ENCODE assay signal across 14 cellular contexts in the genomic region with DNA sequence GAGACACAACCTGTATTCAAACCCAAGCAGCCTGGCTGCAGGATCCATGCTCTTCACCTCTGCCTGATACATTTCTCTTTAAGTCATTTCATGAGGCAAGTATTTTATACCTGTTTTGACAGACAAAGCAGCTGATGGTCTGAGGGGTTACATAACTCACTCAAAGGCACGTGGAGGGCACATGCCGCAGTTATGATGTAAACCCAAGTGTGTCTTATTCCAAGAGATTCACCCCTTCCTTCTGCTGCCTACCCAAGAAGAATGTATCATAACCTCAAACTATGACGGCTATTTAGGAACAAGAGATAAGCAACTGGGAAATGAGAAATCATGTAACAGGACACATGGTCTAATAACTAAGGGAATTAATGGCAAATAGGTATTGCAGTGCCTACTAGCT.
A peak's percentile ranks its signal among the peaks of the same experiment; 100 is the strongest.
DNase-seq lines count a peak whose midpoint lies in the region; ATAC-seq and TF ChIP-seq lines count a peak whose summit lies in the region.
"Had no signal": no experiment of that assay in that cellular context is flagged by ENCODE, and none has a peak within 500 bp of the region (broad histone marks: within the 10 kb centered on the region; RNA-seq: fewer than 3 reads in every experiment).

No MANE protein-coding gene starts in this region.

- no peak overlapping the region for H3K14ac ChIP-seq in IMR-90 (replicated peaks; ENCODE audit: low read depth, low read length)

- no peak overlapping the region for H3K9ac ChIP-seq in IMR-90 (ENCODE audit: low read depth, low read length)

- H2BK15ac ChIP-seq in IMR-90 (ENCODE audit: low read depth, low read length): no peak overlapping the region

- H4K8ac ChIP-seq in IMR-90 (ENCODE audit: low read depth in 2 of 2, low read length in 2 of 2): no peak overlapping the region

- H4K91ac ChIP-seq in IMR-90 (ENCODE audit: insufficient read depth, low read depth, low read length): no peak overlapping the region

- H3K4me1 ChIP-seq in IMR-90 (ENCODE audit: control insufficient read depth, insufficient read depth, low read length): no peaks in the 10 kb centered on the region
- H3K4me1 ChIP-seq: BE2C had no signal

- no peak for TF ChIP-seq POLR2A in IMR-90 (IDR thresholded peaks at IDR 0.05; ENCODE audit: low read depth, low read length)

- intact Hi-C loops in IMR-90 (cut with micrococcal nuclease): no loop called here
- intact Hi-C loops in activated CD8-positive, alpha-beta T cell treated with anti-CD3 and anti-CD28 coated beads for 36 hours (cut with micrococcal nuclease): no loop called here

- no CpG with 5 or more reads among the region's 3 CpGs for WGBS in IMR-90 (ENCODE audit: extremely low coverage in 2 of 2, insufficient read length in 1 of 2), 2 experiments

- H3K27me3 Mint-ChIP-seq in activated CD8-positive, alpha-beta T cell treated with anti-CD3 and anti-CD28 coated beads for 36 hours: no peaks in the 10 kb centered on the region
- peaks cover 0 to 9% of the 10 kb centered on the region in 2 donors for H3K27me3 Mint-ChIP-seq in T-cell

- H3K18ac ChIP-seq in IMR-90 (ENCODE audit: low read depth, low read length): no peak overlapping the region

- H3K27ac Mint-ChIP-seq in activated CD8-positive, alpha-beta T cell treated with anti-CD3 and anti-CD28 coated beads for 36 hours: no peak overlapping the region
- no peak overlapping the region for H3K27ac Mint-ChIP-seq in T-cell
- H3K27ac Mint-ChIP-seq: CD4-positive, alpha-beta memory T cell had no signal

- H3K27me3 ChIP-seq in IMR-90 (ENCODE audit: control insufficient read depth, insufficient read depth, low read length): no peaks in the 10 kb centered on the region
- no peaks in the 10 kb centered on the region for H3K27me3 ChIP-seq in brain microvascular endothelial cell (replicated peaks)
- H3K27me3 ChIP-seq: BE2C had no signal

- no peak overlapping the region for H2BK5ac ChIP-seq in IMR-90 (ENCODE audit: low read depth, low read length, poor library complexity, severe bottlenecking)

- no peak overlapping the region for H3K4me2 ChIP-seq in IMR-90 (ENCODE audit: low read depth, low read length)

- POLR2A ChIA-PET in IMR-90 (lab: Charles Lee; ENCODE audit: unreplicated experiment) (no interaction called here), T-cell (lab: Charles Lee) (no interaction called here)
- POLR2A ChIA-PET in activated CD8-positive, alpha-beta T cell treated with anti-CD3 and anti-CD28 coated beads for 36 hours (lab: Charles Lee): no interaction called here

- no peak overlapping the region for H2BK20ac ChIP-seq in IMR-90 (ENCODE audit: low read depth, low read length)

- no peaks in the 10 kb centered on the region for H3K36me3 Mint-ChIP-seq in activated CD8-positive, alpha-beta T cell treated with anti-CD3 and anti-CD28 coated beads for 36 hours (ENCODE audit: low read depth)
- no peaks in the 10 kb centered on the region for H3K36me3 Mint-ChIP-seq in T-cell
- H3K36me3 Mint-ChIP-seq: CD4-positive, alpha-beta memory T cell had no signal

- CTCF ChIA-PET in IMR-90 (lab: Yijun Ruan, JAX) (no interaction called here), T-cell (lab: Charles Lee) (no interaction called here)
- CTCF ChIA-PET in activated CD8-positive, alpha-beta T cell treated with anti-CD3 and anti-CD28 coated beads for 36 hours (lab: Charles Lee): no interaction called here

- ATAC-seq in IMR-90 (ENCODE audit: low read depth) (no peak), T-cell (replicated peaks in 1 of 4) (no peak), HG03521 (IDR thresholded peaks at IDR 0.05; ENCODE audit: unreplicated experiment) (no peak)
- no peak for ATAC-seq in activated CD8-positive, alpha-beta T cell treated with anti-CD3 and anti-CD28 coated beads for 36 hours

- H3K9me3 Mint-ChIP-seq in activated CD8-positive, alpha-beta T cell treated with anti-CD3 and anti-CD28 coated beads for 36 hours: no peaks in the 10 kb centered on the region
- peaks cover 0 to 8% (median 0%) of the 10 kb centered on the region in 3 donors for H3K9me3 Mint-ChIP-seq in T-cell

- H3K36me3 ChIP-seq in IMR-90 (ENCODE audit: control insufficient read depth, insufficient read depth, low read length): no peaks in the 10 kb centered on the region
- no peaks in the 10 kb centered on the region for H3K36me3 ChIP-seq in brain microvascular endothelial cell (replicated peaks)
- H3K36me3 ChIP-seq: BE2C had no signal

- no peaks in the 10 kb centered on the region for H3K79me1 ChIP-seq in IMR-90 (ENCODE audit: low read depth in 1 of 2, low read length in 2 of 2)

- H3K4me1 Mint-ChIP-seq in activated CD8-positive, alpha-beta T cell treated with anti-CD3 and anti-CD28 coated beads for 36 hours (ENCODE audit: low read depth): no peaks in the 10 kb centered on the region
- no peaks in the 10 kb centered on the region for H3K4me1 Mint-ChIP-seq in T-cell
- H3K4me1 Mint-ChIP-seq: CD4-positive, alpha-beta memory T cell had no signal

- H4K20me1 ChIP-seq in IMR-90 (ENCODE audit: insufficient read depth, low read length): no peaks in the 10 kb centered on the region

- H3K27ac ChIP-seq in IMR-90 (ENCODE audit: insufficient read depth, low read length) (no peak overlapping the region), brain microvascular endothelial cell (no peak overlapping the region)

- H3K23ac ChIP-seq in IMR-90 (ENCODE audit: low read depth, low read length): no peak overlapping the region

- no peak overlapping the region for H3K4ac ChIP-seq in IMR-90 (ENCODE audit: low read depth, low read length)

- H4K5ac ChIP-seq in IMR-90 (ENCODE audit: low read depth, low read length): no peak overlapping the region

- dilution Hi-C loops in IMR-90 (cut with HindIII; ENCODE audit: low sequenced_read_pairs, unreplicated experiment): no loop called here

- no peaks in the 10 kb centered on the region for H3K9me3 ChIP-seq in IMR-90 (ENCODE audit: control insufficient read depth, insufficient read depth, low read length)
- H3K9me3 ChIP-seq: BE2C had no signal

- no peak overlapping the region for H2BK120ac ChIP-seq in IMR-90 (ENCODE audit: low read depth, low read length)

- no peak overlapping the region for H2AFZ ChIP-seq in IMR-90 (replicated peaks; ENCODE audit: low read length, poor library complexity)

- BruUV-seq in IMR-90 (replicated peaks; lab: Mats Ljungman, UMichigan): no TSS peak

- in situ Hi-C loops in IMR-90 (cut with MboI; ENCODE audit: low sequenced_read_pairs) (no loop called here), brain microvascular endothelial cell (cut with HindIII; ENCODE audit: low pct_ligation_motif_present, low sequenced_read_pairs) (no loop called here)

- no peak overlapping the region for H3K4me3 Mint-ChIP-seq in activated CD8-positive, alpha-beta T cell treated with anti-CD3 and anti-CD28 coated beads for 36 hours
- H3K4me3 Mint-ChIP-seq in T-cell: no peak overlapping the region
- H3K4me3 Mint-ChIP-seq: CD4-positive, alpha-beta memory T cell had no signal

- no peak for TF ChIP-seq CTCF in IMR-90 (conservative IDR thresholded peaks at IDR 0.05; ENCODE audit: low read depth, low read length)
- TF ChIP-seq CTCF in brain microvascular endothelial cell (IDR thresholded peaks at IDR 0.05; ENCODE audit: low read depth, low read length, missing control alignments): no peak
- TF ChIP-seq CTCF in activated CD8-positive, alpha-beta T cell treated with anti-CD3 and anti-CD28 coated beads for 36 hours (IDR thresholded peaks at IDR 0.05): no peak

- H3K56ac ChIP-seq in IMR-90 (ENCODE audit: extremely low read depth, insufficient read depth, low read length): no peak overlapping the region

- no peaks in the 10 kb centered on the region for H3K9me1 ChIP-seq in IMR-90 (ENCODE audit: insufficient read depth, low read length)

- no peak for TF ChIP-seq RAD21 in IMR-90 (IDR thresholded peaks at IDR 0.05; ENCODE audit: low read length)

- DNase-seq in EL: peak; percentile 39
- peak; percentile 8 for DNase-seq in IMR-90
- DNase-seq in brain microvascular endothelial cell: peak; percentile 2
- DNase-seq in myocyte (ENCODE audit: low read depth): peak; percentile 47
- DNase-seq in activated CD8-positive, alpha-beta T cell treated with anti-CD3 and anti-CD28 coated beads for 36 hours: no peak
- DNase-seq in NCI-H2107 treated with DMSO at 0.1 percent for 48 hours (lab: John Stamatoyannopoulos, UW; ENCODE audit: unreplicated experiment): no peak
- DNase-seq in T-cell: no peak
- DNase-seq: BE2C; CD4-positive, alpha-beta memory T cell; NCI-H1048; NCI-H446 treated with DMSO at 0.1 percent for 48 hours; NCI-H82; SHP77 had no signal

- no peak overlapping the region for H2AK5ac ChIP-seq in IMR-90 (ENCODE audit: low read depth, low read length)

- H3K4me3 ChIP-seq in IMR-90 (ENCODE audit: insufficient read depth, low read depth, low read length): no peak overlapping the region
- H3K4me3 ChIP-seq in brain microvascular endothelial cell (ENCODE audit: low read depth, low read length): no peak overlapping the region

- no peak overlapping the region for H2AK9ac ChIP-seq in IMR-90 (replicated peaks; ENCODE audit: low read depth, low read length, poor library complexity)

TF ChIP-seq in IMR-90, 13 proteins besides CTCF, POLR2A, EP300 and RAD21:
- TF ChIP-seq MAFK (IDR thresholded peaks at IDR 0.05; ENCODE audit: low read depth, low read length): no peak
- TF ChIP-seq, protein P1, sequence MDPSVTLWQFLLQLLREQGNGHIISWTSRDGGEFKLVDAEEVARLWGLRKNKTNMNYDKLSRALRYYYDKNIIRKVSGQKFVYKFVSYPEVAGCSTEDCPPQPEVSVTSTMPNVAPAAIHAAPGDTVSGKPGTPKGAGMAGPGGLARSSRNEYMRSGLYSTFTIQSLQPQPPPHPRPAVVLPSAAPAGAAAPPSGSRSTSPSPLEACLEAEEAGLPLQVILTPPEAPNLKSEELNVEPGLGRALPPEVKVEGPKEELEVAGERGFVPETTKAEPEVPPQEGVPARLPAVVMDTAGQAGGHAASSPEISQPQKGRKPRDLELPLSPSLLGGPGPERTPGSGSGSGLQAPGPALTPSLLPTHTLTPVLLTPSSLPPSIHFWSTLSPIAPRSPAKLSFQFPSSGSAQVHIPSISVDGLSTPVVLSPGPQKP (IDR thresholded peaks at IDR 0.05; ENCODE audit: borderline replicate concordance, low read depth, low read length): no peak
- no peak for TF ChIP-seq RCOR1 (IDR thresholded peaks at IDR 0.05; ENCODE audit: insufficient replicate concordance, low read length)
- TF ChIP-seq BHLHE40 (IDR thresholded peaks at IDR 0.05; ENCODE audit: low read depth, low read length): peak; percentile 53; the same call in 1 of the 2 replicates
TF ChIP-seq in IMR-90: peak in this region for 1.

Comparison
In these comparisons a context has a peak if more than half of its experiments do, and no peak if none do; other contexts are left out.
1. DNase-seq: peak in EL (single experiment), IMR-90 (single experiment), brain microvascular endothelial cell (single experiment) and myocyte (single experiment); none in activated CD8-positive, alpha-beta T cell treated with anti-CD3 and anti-CD28 coated beads for 36 hours (single experiment), NCI-H2107 treated with DMSO at 0.1 percent for 48 hours (single experiment) and T-cell (0 of 34).